Comparison of ENCODE assay signal across 1 cellular context in genomic region chr18:3012920-3013810, GRCh38.
TF ChIP-seq lines count a peak whose summit lies in the region.

A gene with protein sequence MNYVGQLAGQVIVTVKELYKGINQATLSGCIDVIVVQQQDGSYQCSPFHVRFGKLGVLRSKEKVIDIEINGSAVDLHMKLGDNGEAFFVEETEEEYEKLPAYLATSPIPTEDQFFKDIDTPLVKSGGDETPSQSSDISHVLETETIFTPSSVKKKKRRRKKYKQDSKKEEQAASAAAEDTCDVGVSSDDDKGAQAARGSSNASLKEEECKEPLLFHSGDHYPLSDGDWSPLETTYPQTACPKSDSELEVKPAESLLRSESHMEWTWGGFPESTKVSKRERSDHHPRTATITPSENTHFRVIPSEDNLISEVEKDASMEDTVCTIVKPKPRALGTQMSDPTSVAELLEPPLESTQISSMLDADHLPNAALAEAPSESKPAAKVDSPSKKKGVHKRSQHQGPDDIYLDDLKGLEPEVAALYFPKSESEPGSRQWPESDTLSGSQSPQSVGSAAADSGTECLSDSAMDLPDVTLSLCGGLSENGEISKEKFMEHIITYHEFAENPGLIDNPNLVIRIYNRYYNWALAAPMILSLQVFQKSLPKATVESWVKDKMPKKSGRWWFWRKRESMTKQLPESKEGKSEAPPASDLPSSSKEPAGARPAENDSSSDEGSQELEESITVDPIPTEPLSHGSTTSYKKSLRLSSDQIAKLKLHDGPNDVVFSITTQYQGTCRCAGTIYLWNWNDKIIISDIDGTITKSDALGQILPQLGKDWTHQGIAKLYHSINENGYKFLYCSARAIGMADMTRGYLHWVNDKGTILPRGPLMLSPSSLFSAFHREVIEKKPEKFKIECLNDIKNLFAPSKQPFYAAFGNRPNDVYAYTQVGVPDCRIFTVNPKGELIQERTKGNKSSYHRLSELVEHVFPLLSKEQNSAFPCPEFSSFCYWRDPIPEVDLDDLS (minus strand): TSS chr18:3013144. CDS start chr18:2960840, 52,304 bp downstream.

TF ChIP-seq in H1, 55 proteins besides CTCF, POLR2A, EP300 and RAD21 (continued from another document):
- 0 out of 2 replicates have a peak, but pooled peaks have one; percentile 88 for TF ChIP-seq RBBP5 (IDR thresholded peaks at IDR 0.05; ENCODE audit: borderline replicate concordance, low read depth, low read length)
- no peak for TF ChIP-seq HDAC6 (IDR thresholded peaks at IDR 0.05; ENCODE audit: low read depth, low read length)
- no peak for TF ChIP-seq HDAC2 (IDR thresholded peaks at IDR 0.05; ENCODE audit: borderline replicate concordance in 1 of 2, low read depth in 2 of 2, low read length in 2 of 2)
- no peak for TF ChIP-seq KDM1A (IDR thresholded peaks at IDR 0.05; ENCODE audit: borderline replicate concordance, low read length)
- peak; percentile 51; the same call in 1 of the 2 replicates for TF ChIP-seq PHF8 (conservative IDR thresholded peaks at IDR 0.05; ENCODE audit: low read depth, low read length)
- peak; percentile 67 for TF ChIP-seq TBP (IDR thresholded peaks at IDR 0.05; ENCODE audit: low read depth, low read length)
- no peak for TF ChIP-seq POU5F1 (IDR thresholded peaks at IDR 0.05; ENCODE audit: low read depth, low read length)
- no peak for TF ChIP-seq YY1 (IDR thresholded peaks at IDR 0.05; ENCODE audit: low read depth, low read length)
- no peak for TF ChIP-seq EZH2 (IDR thresholded peaks at IDR 0.05; ENCODE audit: low read depth, low read length, severe bottlenecking)
- TF ChIP-seq EGR1 (IDR thresholded peaks at IDR 0.05; ENCODE audit: borderline replicate concordance, low read depth, low read length), result no peak
- no peak for TF ChIP-seq SUZ12 (IDR thresholded peaks at IDR 0.05; ENCODE audit: low read length)
- no peak for TF ChIP-seq RFX5 (IDR thresholded peaks at IDR 0.05; ENCODE audit: borderline replicate concordance, low read depth, low read length)
- no peak for TF ChIP-seq FOSL1 (IDR thresholded peaks at IDR 0.05; ENCODE audit: insufficient read depth, low read depth, low read length)
- peak; percentile 81 for TF ChIP-seq KDM4A (IDR thresholded peaks at IDR 0.05; ENCODE audit: low read depth, low read length, severe bottlenecking)
- no peak for TF ChIP-seq TCF12 (IDR thresholded peaks at IDR 0.05; ENCODE audit: low read depth, low read length)
- peak; percentile 87 for TF ChIP-seq USF2 (IDR thresholded peaks at IDR 0.05; ENCODE audit: low read length)
- TF ChIP-seq TAF1 (IDR thresholded peaks at IDR 0.05; ENCODE audit: low read depth, low read length), result peak; percentile 85
- TF ChIP-seq, protein P1, sequence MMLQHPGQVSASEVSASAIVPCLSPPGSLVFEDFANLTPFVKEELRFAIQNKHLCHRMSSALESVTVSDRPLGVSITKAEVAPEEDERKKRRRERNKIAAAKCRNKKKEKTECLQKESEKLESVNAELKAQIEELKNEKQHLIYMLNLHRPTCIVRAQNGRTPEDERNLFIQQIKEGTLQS (IDR thresholded peaks at IDR 0.05; ENCODE audit: insufficient read depth, low read depth, low read length), result peak; percentile 70; the same call in 1 of the 2 replicates
- TF ChIP-seq TAF7 (optimal IDR thresholded peaks at IDR 0.05; ENCODE audit: borderline replicate concordance, low read depth, low read length), result peak; percentile 34
- TF ChIP-seq SP4 (IDR thresholded peaks at IDR 0.05; ENCODE audit: low read length), result no peak
- TF ChIP-seq JUND (IDR thresholded peaks at IDR 0.05; ENCODE audit: low read length), result no peak
- 0 out of 4 replicates have a peak, but pooled peaks have one; percentile 50 to 66 for TF ChIP-seq SIN3A (conservative IDR thresholded peaks at IDR 0.05 in 1 of 2, IDR thresholded peaks at IDR 0.05 in 1 of 2; ENCODE audit: low read depth in 1 of 2, low read length in 2 of 2)
